Comparison of ENCODE assay signal across 20 cellular contexts in the genomic region with DNA sequence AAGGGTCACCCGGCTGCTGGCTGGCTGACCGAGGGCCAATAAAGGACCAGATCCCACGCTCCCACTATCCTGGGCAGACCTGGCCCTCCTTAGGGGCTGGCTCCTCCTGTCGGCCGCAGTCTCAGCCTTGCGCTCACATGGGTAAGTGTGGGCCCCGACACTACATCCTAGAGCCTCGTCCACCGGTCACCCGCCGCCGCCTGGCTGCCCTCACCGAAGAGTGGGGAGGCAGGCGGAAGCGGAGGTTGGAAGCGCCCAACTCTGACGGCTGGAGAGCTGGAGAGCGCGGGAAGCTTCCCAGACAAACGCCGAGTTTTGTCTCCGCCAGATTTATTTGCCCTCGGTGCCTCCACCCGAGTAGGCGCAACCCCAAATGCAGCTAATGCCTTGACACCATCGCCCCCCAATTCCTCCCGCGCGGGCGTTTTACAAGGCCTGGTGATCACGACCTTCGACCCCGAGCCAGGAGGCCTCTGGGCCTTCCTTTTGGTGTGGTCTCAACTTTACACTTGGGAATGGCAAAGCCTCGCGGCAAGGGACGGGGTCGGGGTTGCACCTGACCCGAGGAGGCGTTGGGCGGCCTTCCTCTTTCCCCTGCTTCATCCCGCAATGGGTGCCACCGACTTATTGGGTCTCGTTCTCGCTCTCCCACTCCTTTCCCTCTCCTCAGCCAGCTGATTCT.
A peak's percentile ranks its signal among the peaks of the same experiment; 100 is the strongest.
DNase-seq lines count a peak whose midpoint lies in the region; ATAC-seq and TF ChIP-seq lines count a peak whose summit lies in the region.
"Had no signal": no experiment of that assay in that cellular context is flagged by ENCODE, and none has a peak within 500 bp of the region (broad histone marks: within the 10 kb centered on the region; RNA-seq: fewer than 3 reads in every experiment).

No MANE protein-coding gene starts in this region.

- ATAC-seq in sciatic nerve = peak; percentile 48
- no peak for ATAC-seq in activated CD8-positive, alpha-beta T cell treated with anti-CD3 and anti-CD28 coated beads, Interleukin-2, amount 10 ng/mL, durations not matched to agents 7 days and 5 days

- H4K20me1 ChIP-seq in H9 (ENCODE audit: control insufficient read depth, insufficient read depth, insufficient read length) = no peaks in the 10 kb centered on the region

- no peaks in the 10 kb centered on the region for H3K23me2 ChIP-seq in H9 (ENCODE audit: insufficient read length, low read depth, low read length, poor library complexity, severe bottlenecking)

- no peaks in the 10 kb centered on the region; a peak in 1 of 7 replicates for H3K36me3 Mint-ChIP-seq in H9 (ENCODE audit: insufficient read depth in 1 of 3, low read depth in 3 of 3)
- H3K36me3 Mint-ChIP-seq in activated CD8-positive, alpha-beta T cell treated with anti-CD3 and anti-CD28 coated beads, Interleukin-2, amount 10 ng/mL, durations not matched to agents 7 days and 5 days (ENCODE audit: low read depth) = no peaks in the 10 kb centered on the region

- peaks cover 24 to 37% of the 10 kb centered on the region in 2 experiments for H3K4me1 Mint-ChIP-seq in H9
- no peaks in the 10 kb centered on the region for H3K4me1 Mint-ChIP-seq in activated CD8-positive, alpha-beta T cell treated with anti-CD3 and anti-CD28 coated beads, Interleukin-2, amount 10 ng/mL, durations not matched to agents 7 days and 5 days (ENCODE audit: low read depth)

- CTCF ChIA-PET in activated CD8-positive, alpha-beta T cell treated with anti-CD3 and anti-CD28 coated beads, Interleukin-2, amount 10 ng/mL, durations not matched to agents 7 days and 5 days (lab: Charles Lee) = no interaction called here

- intact Hi-C loops in sciatic nerve (cut with DNase I) = no loop called here
- intact Hi-C loops in tibial artery (cut with DNase I; ENCODE audit: low total_unique reads) = no loop called here

- H3K4me1 ChIP-seq in H9 (ENCODE audit: insufficient read depth, low read length) (no peaks in the 10 kb centered on the region), tibial artery (peaks cover 0 to 11% (median 6%) of the 10 kb centered on the region in 4 donors)

- H2BK120ac ChIP-seq in H9 (ENCODE audit: low read depth, low read length, poor library complexity, severe bottlenecking) = no peak overlapping the region

- H3K4me3 ChIP-seq in tibial artery = no peak overlapping the region

- no peak overlapping the region for H3K27ac Mint-ChIP-seq in H9
- no peak overlapping the region for H3K27ac Mint-ChIP-seq in activated CD8-positive, alpha-beta T cell treated with anti-CD3 and anti-CD28 coated beads, Interleukin-2, amount 10 ng/mL, durations not matched to agents 7 days and 5 days
- H3K27ac Mint-ChIP-seq: activated CD4-positive, alpha-beta T cell treated with anti-CD3 and anti-CD28 coated beads, Interleukin-2, amount 10 ng/mL, durations not matched to agents 7 days and 5 days; CD4-positive, alpha-beta T cell had no signal

- no peak overlapping the region for H3K4ac ChIP-seq in H9 (ENCODE audit: low read depth, low read length)

- H4K91ac ChIP-seq in H9 (ENCODE audit: insufficient read length, low read depth, low read length) = no peak overlapping the region

- no peak overlapping the region for H4K8ac ChIP-seq in H9 (replicated peaks; ENCODE audit: insufficient read length, low read depth, low read length)

- H2BK15ac ChIP-seq in H9 (ENCODE audit: low read depth, low read length) = no peak overlapping the region

- no peaks in the 10 kb centered on the region for H3K36me3 ChIP-seq in tibial artery
- H3K36me3 ChIP-seq: suprapubic skin had no signal

- H3K56ac ChIP-seq in H9 (ENCODE audit: insufficient read length, low read depth, low read length) = no peak overlapping the region

- H3T11ph ChIP-seq in H9 (ENCODE audit: low read length) = no peak overlapping the region

- H3K27me3 Mint-ChIP-seq in H9 (ENCODE audit: low read depth) = peaks cover 55% of the 10 kb centered on the region
- peaks cover 38% of the 10 kb centered on the region for H3K27me3 Mint-ChIP-seq in activated CD8-positive, alpha-beta T cell treated with anti-CD3 and anti-CD28 coated beads, Interleukin-2, amount 10 ng/mL, durations not matched to agents 7 days and 5 days (ENCODE audit: low read depth)

- DNase-seq in H9 = peak; percentile 78
- peak; percentile 63 for DNase-seq in ecto neural progenitor cell (ENCODE audit: low spot score)
- peak; percentile 48 for DNase-seq in left kidney (ENCODE audit: low read depth, low spot score)
- DNase-seq in sciatic nerve (ENCODE audit: low spot score) = no peak
- no peak for DNase-seq in tibial artery
- DNase-seq in activated CD8-positive, alpha-beta T cell treated with anti-CD3 and anti-CD28 coated beads, Interleukin-2, amount 10 ng/mL, durations not matched to agents 7 days and 5 days = no peak
- no peak for DNase-seq in NCI-H2029 (lab: John Stamatoyannopoulos, UW)
- no peak for DNase-seq in inferior parietal cortex (ENCODE audit: extremely low spot score)
- DNase-seq: activated CD4-positive, alpha-beta T cell treated with anti-CD3 and anti-CD28 coated beads, Interleukin-2, amount 10 ng/mL, durations not matched to agents 7 days and 5 days; activated CD8-positive, alpha-beta memory T cell treated with anti-CD3 and anti-CD28 coated beads, Interleukin-2, amount 50 U/mL, for 4 hours; activated effector memory CD4-positive, alpha-beta T cell treated with anti-CD3 and anti-CD28 coated beads, Interleukin-2, amount 50 U/mL, for 16 hours; CD4-positive, alpha-beta T cell; central memory CD4-positive, alpha-beta T cell; DND-41; effector CD4-positive, alpha-beta T cell; Kasumi-1; NCI-H1092; stimulated activated CD4-positive, alpha-beta T cell treated with anti-CD3 and anti-CD28 coated beads, Interleukin-12 subunit alpha, Interleukin-12 subunit beta, amount 100 ng/mL, for 4 hours; SW 1271 had no signal

- H2AFZ ChIP-seq in H9 (ENCODE audit: low read length) = no peak overlapping the region

- H4K5ac ChIP-seq in H9 (ENCODE audit: insufficient read length, low read depth, low read length) = no peak overlapping the region

- no peak overlapping the region for H2BK5ac ChIP-seq in H9 (ENCODE audit: insufficient read length, low read length)

- no peak overlapping the region for H2BK20ac ChIP-seq in H9 (ENCODE audit: low read depth, low read length, poor library complexity, severe bottlenecking)

- no peak overlapping the region for H3K27ac ChIP-seq in H9 (ENCODE audit: insufficient read length, low read depth, low read length)
- H3K27ac ChIP-seq in tibial artery = no peak overlapping the region
- H3K27ac ChIP-seq: suprapubic skin had no signal

- no peak overlapping the region for H2BK12ac ChIP-seq in H9 (ENCODE audit: insufficient read length, low read depth, low read length)

- peak overlapping the region; percentile 71 to 83 for H3K4me3 Mint-ChIP-seq in H9
- no peak overlapping the region for H3K4me3 Mint-ChIP-seq in activated CD8-positive, alpha-beta T cell treated with anti-CD3 and anti-CD28 coated beads, Interleukin-2, amount 10 ng/mL, durations not matched to agents 7 days and 5 days
- H3K4me3 Mint-ChIP-seq: activated CD4-positive, alpha-beta T cell treated with anti-CD3 and anti-CD28 coated beads, Interleukin-2, amount 10 ng/mL, durations not matched to agents 7 days and 5 days; CD4-positive, alpha-beta T cell had no signal

- peak; percentile 33; the same call in 2 of the 3 replicates for TF ChIP-seq CTCF in H9 (conservative IDR thresholded peaks at IDR 0.05)
- no peak for TF ChIP-seq CTCF in tibial artery (IDR thresholded peaks at IDR 0.05)

- H2AK5ac ChIP-seq in H9 (ENCODE audit: insufficient read length, low read length) = no peak overlapping the region

- no CpG with 5 or more reads among the region's 44 CpGs for WGBS in H9 (ENCODE audit: extremely low coverage, insufficient read length, low lambda C conversion rate)

- H3K4me2 ChIP-seq in H9 (ENCODE audit: insufficient read depth, insufficient read length, low read length) = peak overlapping the region; percentile 24

- no peak overlapping the region for H3K14ac ChIP-seq in H9 (ENCODE audit: insufficient read depth, low read length)

- peaks cover 14% of the 10 kb centered on the region for H3K27me3 ChIP-seq in H9 (ENCODE audit: insufficient read depth, low read length)
- peaks cover 0 to 40% of the 10 kb centered on the region in 2 donors for H3K27me3 ChIP-seq in tibial artery

- H3K9me3 ChIP-seq in H9 (ENCODE audit: control insufficient read depth, low read depth, low read length) (no peaks in the 10 kb centered on the region), tibial artery (peaks cover 0 to 5% (median 0%) of the 10 kb centered on the region in 3 donors)
- H3K9me3 ChIP-seq: suprapubic skin had no signal

- H3K18ac ChIP-seq in H9 (ENCODE audit: insufficient read length, low read depth, low read length) = no peak overlapping the region

- H3K9ac ChIP-seq in H9 (ENCODE audit: extremely low read depth, insufficient read length, low read length) = no peak overlapping the region

- POLR2A ChIA-PET in activated CD8-positive, alpha-beta T cell treated with anti-CD3 and anti-CD28 coated beads, Interleukin-2, amount 10 ng/mL, durations not matched to agents 7 days and 5 days (lab: Charles Lee) = no interaction called here

- H3K9me3 Mint-ChIP-seq in H9 = no peaks in the 10 kb centered on the region
- H3K9me3 Mint-ChIP-seq in activated CD8-positive, alpha-beta T cell treated with anti-CD3 and anti-CD28 coated beads, Interleukin-2, amount 10 ng/mL, durations not matched to agents 7 days and 5 days (ENCODE audit: insufficient read depth) = no peaks in the 10 kb centered on the region
- H3K9me3 Mint-ChIP-seq: activated CD4-positive, alpha-beta T cell treated with anti-CD3 and anti-CD28 coated beads, Interleukin-2, amount 10 ng/mL, durations not matched to agents 7 days and 5 days; CD4-positive, alpha-beta T cell had no signal

- H3K79me2 ChIP-seq in H9 (ENCODE audit: insufficient read depth, low read length) = no peaks in the 10 kb centered on the region

- H3K79me1 ChIP-seq in H9 (ENCODE audit: insufficient read depth, low read depth, low read length, poor library complexity, severe bottlenecking) = no peaks in the 10 kb centered on the region

- H3K23ac ChIP-seq in H9 (ENCODE audit: insufficient read length, low read depth, low read length) = no peak overlapping the region

Comparison
In these comparisons a context has a peak if more than half of its experiments do, and no peak if none do; other contexts are left out.
1. DNase-seq: peak in H9 (single experiment), ecto neural progenitor cell (single experiment) and left kidney (single experiment); none in sciatic nerve (single experiment), tibial artery (0 of 2), activated CD8-positive, alpha-beta T cell treated with anti-CD3 and anti-CD28 coated beads, Interleukin-2, amount 10 ng/mL, durations not matched to agents 7 days and 5 days (single experiment), NCI-H2029 (single experiment) and inferior parietal cortex (single experiment).